In genomic region chr13:111175372-111175771, GRCh38 we compare ENCODE assay signal across 15 cellular contexts.
DNase-seq lines count a peak whose midpoint lies in the region; ATAC-seq and TF ChIP-seq lines count a peak whose summit lies in the region.
"Had no signal": no experiment of that assay in that cellular context is flagged by ENCODE, and none has a peak within 500 bp of the region (broad histone marks: within the 10 kb centered on the region; RNA-seq: fewer than 3 reads in every experiment).

No MANE protein-coding gene starts in this region.

- peak overlapping the region; percentile 72 for H3K9ac ChIP-seq in BLaER1

- peaks cover 99% of the 10 kb centered on the region for H3K79me2 ChIP-seq in GM23338 (replicated peaks; ENCODE audit: insufficient read depth)

- H3K9me3 Mint-ChIP-seq in GM23338 (no peaks in the 10 kb centered on the region; the same call in 2 of the 3 replicates), chondrocyte (ENCODE audit: low read depth) (no peaks in the 10 kb centered on the region), nephron (no peaks in the 10 kb centered on the region)

- no peaks in the 10 kb centered on the region for H3K9me2 ChIP-seq in GM23338 (ENCODE audit: insufficient read depth)

- DNase-seq in GM23338 (ENCODE audit: low spot score) = no peak
- DNase-seq in chondrocyte (ENCODE audit: low spot score) = no peak
- no peak for DNase-seq in NCI-H446 treated with DMSO at 0.1 percent for 48 hours (lab: John Stamatoyannopoulos, UW)
- DNase-seq in NCI-H510A treated with DMSO at 0.1 percent for 48 hours (lab: John Stamatoyannopoulos, UW) = no peak
- DNase-seq in central memory CD4-positive, alpha-beta T cell = no peak
- DNase-seq: AML-193; amygdala; colonic mucosa; NCI-H446; stimulated activated naive CD4-positive, alpha-beta T cell treated with Interleukin-2 at 50 U/mL for 16 hours had no signal

- peaks cover 97% of the 10 kb centered on the region for H3K4me1 ChIP-seq in BLaER1
- peaks cover 14% of the 10 kb centered on the region for H3K4me1 ChIP-seq in GM23338 (ENCODE audit: insufficient read depth)

- peaks cover 3% of the 10 kb centered on the region for H3K36me3 Mint-ChIP-seq in GM23338 (ENCODE audit: low read depth)
- peaks cover 12% of the 10 kb centered on the region for H3K36me3 Mint-ChIP-seq in chondrocyte (ENCODE audit: low read depth)
- peaks cover 21% of the 10 kb centered on the region for H3K36me3 Mint-ChIP-seq in nephron (ENCODE audit: low read depth)

- H3K4me2 ChIP-seq in BLaER1 = peak overlapping the region; percentile 99
- no peak overlapping the region for H3K4me2 ChIP-seq in GM23338

- H4K20me1 ChIP-seq in BLaER1 (peaks cover 19% of the 10 kb centered on the region), GM23338 (replicated peaks; ENCODE audit: insufficient read depth) (peaks cover 60% of the 10 kb centered on the region)

- H3K27me3 ChIP-seq in BLaER1 = no peaks in the 10 kb centered on the region
- H3K27me3 ChIP-seq in GM23338 (ENCODE audit: insufficient read depth) = no peaks in the 10 kb centered on the region
- H3K27me3 ChIP-seq: colonic mucosa had no signal

- H3K27ac ChIP-seq in BLaER1 (peak overlapping the region; percentile 97), GM23338 (ENCODE audit: low read depth) (no peak overlapping the region)
- H3K27ac ChIP-seq: colonic mucosa, VCaP had no signal

- peak overlapping the region; percentile 18; the same call in 1 of the 2 replicates for H3K4me3 ChIP-seq in BLaER1
- no peak overlapping the region for H3K4me3 ChIP-seq in GM23338
- H3K4me3 ChIP-seq: colonic mucosa had no signal

- no peaks in the 10 kb centered on the region for H3F3A ChIP-seq in GM23338 (replicated peaks; ENCODE audit: low read depth)

- H3K36me3 ChIP-seq in BLaER1 (peaks cover 25% of the 10 kb centered on the region), GM23338 (ENCODE audit: insufficient read depth) (no peaks in the 10 kb centered on the region)
- H3K36me3 ChIP-seq: colonic mucosa had no signal

- no peak overlapping the region for H2AFZ ChIP-seq in GM23338

- no peak for TF ChIP-seq CTCF in GM23338 (conservative IDR thresholded peaks at IDR 0.05; ENCODE audit: low read depth in 2 of 2)
- no peak for TF ChIP-seq CTCF in chondrocyte (IDR thresholded peaks at IDR 0.05)
- no peak for TF ChIP-seq CTCF in nephron (IDR thresholded peaks at IDR 0.05; ENCODE audit: unreplicated experiment in 3 of 3)

- H3K9me3 ChIP-seq in BLaER1 = peaks cover 3% of the 10 kb centered on the region; the same call in 1 of the 2 replicates
- H3K9me3 ChIP-seq: colonic mucosa had no signal

- H3K27me3 Mint-ChIP-seq in GM23338 (ENCODE audit: insufficient read depth, low read depth, poor library complexity) (peaks cover 8% of the 10 kb centered on the region), chondrocyte (ENCODE audit: low read depth) (no peaks in the 10 kb centered on the region), nephron (ENCODE audit: low read depth) (no peaks in the 10 kb centered on the region)

- H3K4me3 Mint-ChIP-seq in GM23338 (no peak overlapping the region), chondrocyte (ENCODE audit: unreplicated experiment) (no peak overlapping the region), nephron (no peak overlapping the region)

- no peak overlapping the region for H3K27ac Mint-ChIP-seq in GM23338
- H3K27ac Mint-ChIP-seq in chondrocyte (ENCODE audit: unreplicated experiment) = peak overlapping the region; percentile 99
- peak overlapping the region; percentile 23 to 73 (median 57) for H3K27ac Mint-ChIP-seq in nephron

- H3K4me1 Mint-ChIP-seq in GM23338 = peaks cover 29% of the 10 kb centered on the region
- peaks cover 97% of the 10 kb centered on the region for H3K4me1 Mint-ChIP-seq in chondrocyte (ENCODE audit: low read depth)
- peaks cover 74% of the 10 kb centered on the region for H3K4me1 Mint-ChIP-seq in nephron

- ATAC-seq in GM23338 (peak; percentile 41), GM21786 (IDR thresholded peaks at IDR 0.05; ENCODE audit: unreplicated experiment) (no peak)
- ATAC-seq: SK-N-SH treated with all-trans-retinoic acid at 6 μM for 48 hours had no signal

TF ChIP-seq in GM23338, 12 proteins besides CTCF, POLR2A, EP300 and RAD21:
- TF ChIP-seq STAT1 (IDR thresholded peaks at IDR 0.05; ENCODE audit: unreplicated experiment) (no peak), POLR2AphosphoS5 (IDR thresholded peaks at IDR 0.05; ENCODE audit: low read depth) (no peak), ZNF114 (CRISPR knock-in tag; IDR thresholded peaks at IDR 0.05) (no peak), ETS1 (IDR thresholded peaks at IDR 0.05) (no peak), JUNB (IDR thresholded peaks at IDR 0.05; ENCODE audit: unreplicated experiment) (no peak)
- TF ChIP-seq, protein P1, sequence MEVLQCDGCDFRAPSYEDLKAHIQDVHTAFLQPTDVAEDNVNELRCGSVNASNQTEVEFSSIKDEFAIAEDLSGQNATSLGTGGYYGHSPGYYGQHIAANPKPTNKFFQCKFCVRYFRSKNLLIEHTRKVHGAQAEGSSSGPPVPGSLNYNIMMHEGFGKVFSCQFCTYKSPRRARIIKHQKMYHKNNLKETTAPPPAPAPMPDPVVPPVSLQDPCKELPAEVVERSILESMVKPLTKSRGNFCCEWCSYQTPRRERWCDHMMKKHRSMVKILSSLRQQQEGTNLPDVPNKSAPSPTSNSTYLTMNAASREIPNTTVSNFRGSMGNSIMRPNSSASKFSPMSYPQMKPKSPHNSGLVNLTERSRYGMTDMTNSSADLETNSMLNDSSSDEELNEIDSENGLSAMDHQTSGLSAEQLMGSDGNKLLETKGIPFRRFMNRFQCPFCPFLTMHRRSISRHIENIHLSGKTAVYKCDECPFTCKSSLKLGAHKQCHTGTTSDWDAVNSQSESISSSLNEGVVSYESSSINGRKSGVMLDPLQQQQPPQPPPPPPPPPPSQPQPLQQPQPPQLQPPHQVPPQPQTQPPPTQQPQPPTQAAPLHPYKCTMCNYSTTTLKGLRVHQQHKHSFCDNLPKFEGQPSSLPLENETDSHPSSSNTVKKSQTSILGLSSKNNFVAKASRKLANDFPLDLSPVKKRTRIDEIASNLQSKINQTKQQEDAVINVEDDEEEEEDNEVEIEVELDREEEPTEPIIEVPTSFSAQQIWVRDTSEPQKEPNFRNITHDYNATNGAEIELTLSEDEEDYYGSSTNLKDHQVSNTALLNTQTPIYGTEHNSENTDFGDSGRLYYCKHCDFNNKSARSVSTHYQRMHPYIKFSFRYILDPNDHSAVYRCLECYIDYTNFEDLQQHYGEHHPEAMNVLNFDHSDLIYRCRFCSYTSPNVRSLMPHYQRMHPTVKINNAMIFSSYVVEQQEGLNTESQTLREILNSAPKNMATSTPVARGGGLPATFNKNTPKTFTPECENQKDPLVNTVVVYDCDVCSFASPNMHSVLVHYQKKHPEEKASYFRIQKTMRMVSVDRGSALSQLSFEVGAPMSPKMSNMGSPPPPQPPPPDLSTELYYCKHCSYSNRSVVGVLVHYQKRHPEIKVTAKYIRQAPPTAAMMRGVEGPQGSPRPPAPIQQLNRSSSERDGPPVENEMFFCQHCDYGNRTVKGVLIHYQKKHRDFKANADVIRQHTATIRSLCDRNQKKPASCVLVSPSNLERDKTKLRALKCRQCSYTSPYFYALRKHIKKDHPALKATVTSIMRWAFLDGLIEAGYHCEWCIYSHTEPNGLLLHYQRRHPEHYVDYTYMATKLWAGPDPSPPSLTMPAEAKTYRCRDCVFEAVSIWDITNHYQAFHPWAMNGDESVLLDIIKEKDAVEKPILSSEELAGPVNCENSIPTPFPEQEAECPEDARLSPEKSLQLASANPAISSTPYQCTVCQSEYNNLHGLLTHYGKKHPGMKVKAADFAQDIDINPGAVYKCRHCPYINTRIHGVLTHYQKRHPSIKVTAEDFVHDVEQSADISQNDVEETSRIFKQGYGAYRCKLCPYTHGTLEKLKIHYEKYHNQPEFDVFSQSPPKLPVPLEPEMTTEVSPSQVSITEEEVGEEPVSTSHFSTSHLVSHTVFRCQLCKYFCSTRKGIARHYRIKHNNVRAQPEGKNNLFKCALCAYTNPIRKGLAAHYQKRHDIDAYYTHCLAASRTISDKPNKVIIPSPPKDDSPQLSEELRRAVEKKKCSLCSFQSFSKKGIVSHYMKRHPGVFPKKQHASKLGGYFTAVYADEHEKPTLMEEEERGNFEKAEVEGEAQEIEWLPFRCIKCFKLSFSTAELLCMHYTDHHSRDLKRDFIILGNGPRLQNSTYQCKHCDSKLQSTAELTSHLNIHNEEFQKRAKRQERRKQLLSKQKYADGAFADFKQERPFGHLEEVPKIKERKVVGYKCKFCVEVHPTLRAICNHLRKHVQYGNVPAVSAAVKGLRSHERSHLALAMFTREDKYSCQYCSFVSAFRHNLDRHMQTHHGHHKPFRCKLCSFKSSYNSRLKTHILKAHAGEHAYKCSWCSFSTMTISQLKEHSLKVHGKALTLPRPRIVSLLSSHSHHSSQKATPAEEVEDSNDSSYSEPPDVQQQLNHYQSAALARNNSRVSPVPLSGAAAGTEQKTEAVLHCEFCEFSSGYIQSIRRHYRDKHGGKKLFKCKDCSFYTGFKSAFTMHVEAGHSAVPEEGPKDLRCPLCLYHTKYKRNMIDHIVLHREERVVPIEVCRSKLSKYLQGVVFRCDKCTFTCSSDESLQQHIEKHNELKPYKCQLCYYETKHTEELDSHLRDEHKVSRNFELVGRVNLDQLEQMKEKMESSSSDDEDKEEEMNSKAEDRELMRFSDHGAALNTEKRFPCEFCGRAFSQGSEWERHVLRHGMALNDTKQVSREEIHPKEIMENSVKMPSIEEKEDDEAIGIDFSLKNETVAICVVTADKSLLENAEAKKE (CRISPR knock-in tag; IDR thresholded peaks at IDR 0.05) = no peak
